ENCODE assay signal across 1 cellular context in the genomic region with DNA sequence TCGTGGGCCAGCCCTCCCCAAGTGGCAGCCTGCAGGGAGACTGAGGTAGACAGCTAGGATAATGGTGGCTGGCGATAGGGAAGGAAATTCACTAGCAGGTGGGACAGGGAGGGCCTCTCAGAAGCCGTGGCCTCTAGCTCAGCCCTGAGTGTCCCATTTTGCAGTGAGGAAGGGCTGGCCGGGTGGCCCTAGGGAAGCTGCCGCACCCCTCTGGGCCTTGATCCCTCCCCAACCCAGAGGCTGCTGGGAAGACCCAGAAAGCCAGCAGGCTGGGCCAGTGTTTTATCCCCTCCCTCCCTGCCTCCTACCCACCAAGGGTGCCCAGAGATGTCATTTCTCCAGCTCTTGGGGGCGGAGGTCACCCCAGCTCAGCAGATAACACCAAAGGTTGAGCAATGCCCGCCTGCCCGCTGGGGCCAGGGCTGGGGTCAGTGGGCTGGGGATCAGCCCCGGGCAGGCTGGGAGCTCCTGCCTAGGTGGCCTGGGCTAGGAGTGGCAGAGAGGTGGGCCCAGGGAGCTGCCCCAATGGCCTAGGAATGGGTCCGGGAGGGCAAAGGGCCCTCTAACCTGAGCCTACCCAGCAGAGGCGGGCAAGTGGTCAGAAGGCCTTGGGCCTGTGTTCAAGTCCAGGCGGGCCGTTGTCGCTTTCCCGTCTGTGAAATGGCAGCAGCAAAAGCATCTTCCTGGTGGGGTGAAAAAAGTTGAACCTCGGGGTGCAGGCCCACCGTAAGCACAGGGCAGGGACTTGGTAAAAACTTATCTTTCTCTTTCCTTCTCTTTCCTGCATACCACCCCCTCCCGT.
A peak's percentile ranks its signal among the peaks of the same experiment; 100 is the strongest.
TF ChIP-seq lines count a peak whose summit lies in the region.

No MANE protein-coding gene starts in this region.

TF ChIP-seq in HepG2, 621 proteins besides CTCF, POLR2A, EP300 and RAD21 (continued from another document and continues in another):
- TF ChIP-seq FOXO1 (CRISPR knock-in tag; IDR thresholded peaks at IDR 0.05) (peak; percentile 89), ZNF563 (CRISPR knock-in tag; IDR thresholded peaks at IDR 0.05) (peak; percentile 86; the same call in 1 of the 2 replicates), MZF1 (CRISPR knock-in tag; IDR thresholded peaks at IDR 0.05; ENCODE audit: borderline replicate concordance) (peak; percentile 93; the same call in 1 of the 2 replicates), ISX (CRISPR knock-in tag; conservative IDR thresholded peaks at IDR 0.05) (no peak), YY1 (IDR thresholded peaks at IDR 0.05; ENCODE audit: insufficient read depth, insufficient replicate concordance, low read depth, low read length) (peak; percentile 79), ZNF7 (CRISPR knock-in tag; IDR thresholded peaks at IDR 0.05) (no peak), GTF2F1 (IDR thresholded peaks at IDR 0.05; ENCODE audit: low read length) (peak; percentile 67; the same call in 1 of the 2 replicates), ARNT2 (CRISPR knock-in tag; IDR thresholded peaks at IDR 0.05; ENCODE audit: low read depth) (peak; percentile 99), KAT2B (IDR thresholded peaks at IDR 0.05; ENCODE audit: borderline replicate concordance, low read depth, low read length) (no peak), TOE1 (CRISPR knock-in tag; IDR thresholded peaks at IDR 0.05) (peak; percentile 95), MTA3 (CRISPR knock-in tag; IDR thresholded peaks at IDR 0.05) (0 out of 2 replicates have a peak, but pooled peaks have one; percentile 11), ZNF431 (CRISPR knock-in tag; IDR thresholded peaks at IDR 0.05; ENCODE audit: borderline replicate concordance, low read depth) (no peak), ZNF552 (CRISPR knock-in tag; IDR thresholded peaks at IDR 0.05; ENCODE audit: borderline replicate concordance) (0 out of 2 replicates have a peak, but pooled peaks have one; percentile 93), ARNTL (CRISPR knock-in tag; IDR thresholded peaks at IDR 0.05) (peak; percentile 93), RNF2 (conservative IDR thresholded peaks at IDR 0.05; ENCODE audit: low read depth) (no peak), NFYC (CRISPR knock-in tag; IDR thresholded peaks at IDR 0.05) (no peak), ZNF616 (CRISPR knock-in tag; IDR thresholded peaks at IDR 0.05; ENCODE audit: low read depth) (peak; percentile 72; the same call in 1 of the 2 replicates), HNRNPK (IDR thresholded peaks at IDR 0.05; ENCODE audit: low read depth, low read length, poor library complexity, severe bottlenecking) (no peak), PRPF4 (IDR thresholded peaks at IDR 0.05; ENCODE audit: low read depth, low read length, poor library complexity, severe bottlenecking) (no peak), BCL6 (CRISPR knock-in tag; IDR thresholded peaks at IDR 0.05) (peak; percentile 93), SNAI1 (CRISPR knock-in tag; IDR thresholded peaks at IDR 0.05; ENCODE audit: borderline replicate concordance) (peak; percentile 93), ZNF557 (CRISPR knock-in tag; IDR thresholded peaks at IDR 0.05) (0 out of 2 replicates have a peak, but pooled peaks have one; percentile 40), TBX2 (CRISPR knock-in tag; IDR thresholded peaks at IDR 0.05; ENCODE audit: borderline replicate concordance) (peak; percentile 98), ZNF430 (CRISPR knock-in tag; IDR thresholded peaks at IDR 0.05) (peak; percentile 71; the same call in 1 of the 2 replicates), RFXANK (CRISPR knock-in tag; IDR thresholded peaks at IDR 0.05) (no peak), SIX4 (CRISPR knock-in tag; IDR thresholded peaks at IDR 0.05) (peak; percentile 59; the same call in 1 of the 2 replicates), KLF13 (CRISPR knock-in tag; IDR thresholded peaks at IDR 0.05) (0 out of 2 replicates have a peak, but pooled peaks have one; percentile 20), CREM (IDR thresholded peaks at IDR 0.05) (peak; percentile 59; the same call in 1 of the 2 replicates), CREM (CRISPR knock-in tag; IDR thresholded peaks at IDR 0.05) (no peak), ZNF337 (CRISPR knock-in tag; IDR thresholded peaks at IDR 0.05; ENCODE audit: borderline replicate concordance, low read depth) (no peak; the same call in 1 of the 2 replicates), SIN3B (IDR thresholded peaks at IDR 0.05; ENCODE audit: low read length) (no peak), KDM5B (CRISPR knock-in tag; IDR thresholded peaks at IDR 0.05; ENCODE audit: borderline replicate concordance) (peak; percentile 89; the same call in 1 of the 2 replicates), ZBTB21 (CRISPR knock-in tag; IDR thresholded peaks at IDR 0.05) (peak; percentile 36), YEATS4 (CRISPR knock-in tag; IDR thresholded peaks at IDR 0.05; ENCODE audit: borderline replicate concordance) (peak; percentile 81), HNF4G (IDR thresholded peaks at IDR 0.05; ENCODE audit: borderline replicate concordance, low read depth, low read length) (peak; percentile 98), HNF4G (CRISPR knock-in tag; IDR thresholded peaks at IDR 0.05; ENCODE audit: borderline replicate concordance, low read depth) (peak; percentile 96), ZNF567 (CRISPR knock-in tag; IDR thresholded peaks at IDR 0.05; ENCODE audit: borderline replicate concordance) (peak; percentile 90; the same call in 1 of the 2 replicates), NFATC3 (CRISPR knock-in tag; IDR thresholded peaks at IDR 0.05) (peak; percentile 96), SIN3A (IDR thresholded peaks at IDR 0.05; ENCODE audit: borderline replicate concordance, low read depth, low read length) (0 out of 2 replicates have a peak, but pooled peaks have one; percentile 72), ZSCAN22 (CRISPR knock-in tag; IDR thresholded peaks at IDR 0.05) (peak; percentile 77; the same call in 1 of the 2 replicates), ZBTB1 (CRISPR knock-in tag; IDR thresholded peaks at IDR 0.05; ENCODE audit: borderline replicate concordance) (0 out of 2 replicates have a peak, but pooled peaks have one; percentile 37), HOXA7 (CRISPR knock-in tag; IDR thresholded peaks at IDR 0.05) (no peak)
- TF ChIP-seq, protein P1, sequence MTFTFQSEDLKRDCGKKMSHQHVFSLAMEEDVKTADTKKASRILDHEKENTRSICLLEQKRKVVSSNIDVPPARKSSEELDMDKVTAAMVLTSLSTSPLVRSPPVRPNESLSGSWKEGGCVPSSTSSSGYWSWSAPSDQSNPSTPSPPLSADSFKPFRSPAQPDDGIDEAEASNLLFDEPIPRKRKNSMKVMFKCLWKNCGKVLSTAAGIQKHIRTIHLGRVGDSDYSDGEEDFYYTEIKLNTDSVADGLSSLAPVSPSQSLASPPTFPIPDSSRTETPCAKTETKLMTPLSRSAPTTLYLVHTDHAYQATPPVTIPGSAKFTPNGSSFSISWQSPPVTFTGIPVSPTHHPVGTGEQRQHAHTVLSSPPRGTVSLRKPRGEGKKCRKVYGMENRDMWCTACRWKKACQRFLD (CRISPR knock-in tag; IDR thresholded peaks at IDR 0.05; ENCODE audit: borderline replicate concordance): no peak; the same call in 1 of the 2 replicates
- TF ChIP-seq, protein P2, sequence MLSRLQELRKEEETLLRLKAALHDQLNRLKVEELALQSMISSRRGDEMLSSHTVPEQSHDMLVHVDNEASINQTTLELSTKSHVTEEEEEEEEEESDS (CRISPR knock-in tag; IDR thresholded peaks at IDR 0.05; ENCODE audit: borderline replicate concordance): no peak; the same call in 1 of the 2 replicates
- TF ChIP-seq, protein P3, sequence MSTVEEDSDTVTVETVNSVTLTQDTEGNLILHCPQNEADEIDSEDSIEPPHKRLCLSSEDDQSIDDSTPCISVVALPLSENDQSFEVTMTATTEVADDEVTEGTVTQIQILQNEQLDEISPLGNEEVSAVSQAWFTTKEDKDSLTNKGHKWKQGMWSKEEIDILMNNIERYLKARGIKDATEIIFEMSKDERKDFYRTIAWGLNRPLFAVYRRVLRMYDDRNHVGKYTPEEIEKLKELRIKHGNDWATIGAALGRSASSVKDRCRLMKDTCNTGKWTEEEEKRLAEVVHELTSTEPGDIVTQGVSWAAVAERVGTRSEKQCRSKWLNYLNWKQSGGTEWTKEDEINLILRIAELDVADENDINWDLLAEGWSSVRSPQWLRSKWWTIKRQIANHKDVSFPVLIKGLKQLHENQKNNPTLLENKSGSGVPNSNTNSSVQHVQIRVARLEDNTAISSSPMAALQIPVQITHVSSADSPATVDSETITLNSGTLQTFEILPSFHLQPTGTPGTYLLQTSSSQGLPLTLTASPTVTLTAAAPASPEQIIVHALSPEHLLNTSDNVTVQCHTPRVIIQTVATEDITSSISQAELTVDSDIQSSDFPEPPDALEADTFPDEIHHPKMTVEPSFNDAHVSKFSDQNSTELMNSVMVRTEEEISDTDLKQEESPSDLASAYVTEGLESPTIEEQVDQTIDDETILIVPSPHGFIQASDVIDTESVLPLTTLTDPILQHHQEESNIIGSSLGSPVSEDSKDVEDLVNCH (CRISPR knock-in tag; IDR thresholded peaks at IDR 0.05): no peak
- TF ChIP-seq, protein P4, sequence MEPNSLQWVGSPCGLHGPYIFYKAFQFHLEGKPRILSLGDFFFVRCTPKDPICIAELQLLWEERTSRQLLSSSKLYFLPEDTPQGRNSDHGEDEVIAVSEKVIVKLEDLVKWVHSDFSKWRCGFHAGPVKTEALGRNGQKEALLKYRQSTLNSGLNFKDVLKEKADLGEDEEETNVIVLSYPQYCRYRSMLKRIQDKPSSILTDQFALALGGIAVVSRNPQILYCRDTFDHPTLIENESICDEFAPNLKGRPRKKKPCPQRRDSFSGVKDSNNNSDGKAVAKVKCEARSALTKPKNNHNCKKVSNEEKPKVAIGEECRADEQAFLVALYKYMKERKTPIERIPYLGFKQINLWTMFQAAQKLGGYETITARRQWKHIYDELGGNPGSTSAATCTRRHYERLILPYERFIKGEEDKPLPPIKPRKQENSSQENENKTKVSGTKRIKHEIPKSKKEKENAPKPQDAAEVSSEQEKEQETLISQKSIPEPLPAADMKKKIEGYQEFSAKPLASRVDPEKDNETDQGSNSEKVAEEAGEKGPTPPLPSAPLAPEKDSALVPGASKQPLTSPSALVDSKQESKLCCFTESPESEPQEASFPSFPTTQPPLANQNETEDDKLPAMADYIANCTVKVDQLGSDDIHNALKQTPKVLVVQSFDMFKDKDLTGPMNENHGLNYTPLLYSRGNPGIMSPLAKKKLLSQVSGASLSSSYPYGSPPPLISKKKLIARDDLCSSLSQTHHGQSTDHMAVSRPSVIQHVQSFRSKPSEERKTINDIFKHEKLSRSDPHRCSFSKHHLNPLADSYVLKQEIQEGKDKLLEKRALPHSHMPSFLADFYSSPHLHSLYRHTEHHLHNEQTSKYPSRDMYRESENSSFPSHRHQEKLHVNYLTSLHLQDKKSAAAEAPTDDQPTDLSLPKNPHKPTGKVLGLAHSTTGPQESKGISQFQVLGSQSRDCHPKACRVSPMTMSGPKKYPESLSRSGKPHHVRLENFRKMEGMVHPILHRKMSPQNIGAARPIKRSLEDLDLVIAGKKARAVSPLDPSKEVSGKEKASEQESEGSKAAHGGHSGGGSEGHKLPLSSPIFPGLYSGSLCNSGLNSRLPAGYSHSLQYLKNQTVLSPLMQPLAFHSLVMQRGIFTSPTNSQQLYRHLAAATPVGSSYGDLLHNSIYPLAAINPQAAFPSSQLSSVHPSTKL (CRISPR knock-in tag; IDR thresholded peaks at IDR 0.05): peak; percentile 96
- TF ChIP-seq, protein P5, sequence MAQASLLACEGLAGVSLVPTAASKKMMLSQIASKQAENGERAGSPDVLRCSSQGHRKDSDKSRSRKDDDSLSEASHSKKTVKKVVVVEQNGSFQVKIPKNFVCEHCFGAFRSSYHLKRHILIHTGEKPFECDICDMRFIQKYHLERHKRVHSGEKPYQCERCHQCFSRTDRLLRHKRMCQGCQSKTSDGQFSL (CRISPR knock-in tag; IDR thresholded peaks at IDR 0.05): no peak
- TF ChIP-seq, protein P6, sequence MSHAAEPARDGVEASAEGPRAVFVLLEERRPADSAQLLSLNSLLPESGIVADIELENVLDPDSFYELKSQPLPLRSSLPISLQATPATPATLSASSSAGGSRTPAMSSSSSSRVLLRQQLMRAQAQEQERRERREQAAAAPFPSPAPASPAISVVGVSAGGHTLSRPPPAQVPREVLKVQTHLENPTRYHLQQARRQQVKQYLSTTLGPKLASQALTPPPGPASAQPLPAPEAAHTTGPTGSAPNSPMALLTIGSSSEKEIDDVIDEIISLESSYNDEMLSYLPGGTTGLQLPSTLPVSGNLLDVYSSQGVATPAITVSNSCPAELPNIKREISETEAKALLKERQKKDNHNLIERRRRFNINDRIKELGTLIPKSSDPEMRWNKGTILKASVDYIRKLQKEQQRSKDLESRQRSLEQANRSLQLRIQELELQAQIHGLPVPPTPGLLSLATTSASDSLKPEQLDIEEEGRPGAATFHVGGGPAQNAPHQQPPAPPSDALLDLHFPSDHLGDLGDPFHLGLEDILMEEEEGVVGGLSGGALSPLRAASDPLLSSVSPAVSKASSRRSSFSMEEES (CRISPR knock-in tag; IDR thresholded peaks at IDR 0.05): 0 out of 2 replicates have a peak, but pooled peaks have one; percentile 68
- TF ChIP-seq, protein P7, sequence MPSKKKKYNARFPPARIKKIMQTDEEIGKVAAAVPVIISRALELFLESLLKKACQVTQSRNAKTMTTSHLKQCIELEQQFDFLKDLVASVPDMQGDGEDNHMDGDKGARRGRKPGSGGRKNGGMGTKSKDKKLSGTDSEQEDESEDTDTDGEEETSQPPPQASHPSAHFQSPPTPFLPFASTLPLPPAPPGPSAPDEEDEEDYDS (CRISPR knock-in tag; IDR thresholded peaks at IDR 0.05): peak; percentile 73; the same call in 1 of the 2 replicates
- TF ChIP-seq, protein P8, sequence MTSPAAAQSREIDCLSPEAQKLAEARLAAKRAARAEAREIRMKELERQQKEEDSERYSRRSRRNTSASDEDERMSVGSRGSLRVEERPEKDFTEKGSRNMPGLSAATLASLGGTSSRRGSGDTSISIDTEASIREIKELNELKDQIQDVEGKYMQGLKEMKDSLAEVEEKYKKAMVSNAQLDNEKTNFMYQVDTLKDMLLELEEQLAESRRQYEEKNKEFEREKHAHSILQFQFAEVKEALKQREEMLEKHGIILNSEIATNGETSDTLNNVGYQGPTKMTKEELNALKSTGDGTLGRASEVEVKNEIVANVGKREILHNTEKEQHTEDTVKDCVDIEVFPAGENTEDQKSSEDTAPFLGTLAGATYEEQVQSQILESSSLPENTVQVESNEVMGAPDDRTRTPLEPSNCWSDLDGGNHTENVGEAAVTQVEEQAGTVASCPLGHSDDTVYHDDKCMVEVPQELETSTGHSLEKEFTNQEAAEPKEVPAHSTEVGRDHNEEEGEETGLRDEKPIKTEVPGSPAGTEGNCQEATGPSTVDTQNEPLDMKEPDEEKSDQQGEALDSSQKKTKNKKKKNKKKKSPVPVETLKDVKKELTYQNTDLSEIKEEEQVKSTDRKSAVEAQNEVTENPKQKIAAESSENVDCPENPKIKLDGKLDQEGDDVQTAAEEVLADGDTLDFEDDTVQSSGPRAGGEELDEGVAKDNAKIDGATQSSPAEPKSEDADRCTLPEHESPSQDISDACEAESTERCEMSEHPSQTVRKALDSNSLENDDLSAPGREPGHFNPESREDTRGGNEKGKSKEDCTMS (CRISPR knock-in tag; conservative IDR thresholded peaks at IDR 0.05): peak; percentile 57; the same call in 1 of the 2 replicates
- TF ChIP-seq, protein P9, sequence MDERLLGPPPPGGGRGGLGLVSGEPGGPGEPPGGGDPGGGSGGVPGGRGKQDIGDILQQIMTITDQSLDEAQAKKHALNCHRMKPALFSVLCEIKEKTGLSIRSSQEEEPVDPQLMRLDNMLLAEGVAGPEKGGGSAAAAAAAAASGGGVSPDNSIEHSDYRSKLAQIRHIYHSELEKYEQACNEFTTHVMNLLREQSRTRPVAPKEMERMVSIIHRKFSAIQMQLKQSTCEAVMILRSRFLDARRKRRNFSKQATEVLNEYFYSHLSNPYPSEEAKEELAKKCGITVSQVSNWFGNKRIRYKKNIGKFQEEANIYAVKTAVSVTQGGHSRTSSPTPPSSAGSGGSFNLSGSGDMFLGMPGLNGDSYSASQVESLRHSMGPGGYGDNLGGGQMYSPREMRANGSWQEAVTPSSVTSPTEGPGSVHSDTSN (CRISPR knock-in tag; IDR thresholded peaks at IDR 0.05): peak; percentile 5; the same call in 1 of the 2 replicates
